12 cellular contexts compared by ENCODE assay signal in genomic region chr2:19038096-19039015, GRCh38.
A peak's percentile ranks its signal among the peaks of the same experiment; 100 is the strongest.
DNase-seq lines count a peak whose midpoint lies in the region; ATAC-seq, FAIRE-seq and TF ChIP-seq lines count a peak whose summit lies in the region.
"Had no signal": no experiment of that assay in that cellular context is flagged by ENCODE, and none has a peak within 500 bp of the region (broad histone marks: within the 10 kb centered on the region; RNA-seq: fewer than 3 reads in every experiment).

No MANE protein-coding gene starts in this region.

- FAIRE-seq in H54 (lab: Jason Lieb, UNC) = peak; percentile 78

- no peaks in the 10 kb centered on the region for H3K9me3 Mint-ChIP-seq in osteocyte (ENCODE audit: unreplicated experiment)
- no peaks in the 10 kb centered on the region for H3K9me3 Mint-ChIP-seq in activated naive CD4-positive, alpha-beta T cell treated with anti-CD3 and anti-CD28 coated beads, Interleukin-2, amount 50 U/mL, for 72 hours
- H3K9me3 Mint-ChIP-seq: activated T-cell treated with anti-CD3 and anti-CD28 coated beads, Interleukin-2, amount 50 U/mL, for 72 hours; stimulated activated naive CD8-positive, alpha-beta T cell treated with anti-CD3 and anti-CD28 coated beads, Interleukin-15, amount 100 ng/mL, for 72 hours had no signal

- H3K36me3 ChIP-seq in fibroblast of lung (ENCODE audit: control insufficient read depth, insufficient read depth, low read length) = no peaks in the 10 kb centered on the region
- H3K36me3 ChIP-seq: lower lobe of right lung had no signal

- peak overlapping the region; percentile 56 for H3K4me2 ChIP-seq in fibroblast of lung (ENCODE audit: extremely low read depth, insufficient read depth, low read length)

- no peaks in the 10 kb centered on the region for H3K79me2 ChIP-seq in fibroblast of lung (ENCODE audit: control insufficient read depth, insufficient read depth, low read length)
- H3K79me2 ChIP-seq: parathyroid adenoma had no signal

- TF ChIP-seq CTCF in fibroblast of lung (conservative IDR thresholded peaks at IDR 0.05 in 1 of 2, IDR thresholded peaks at IDR 0.05 in 1 of 2; ENCODE audit: low read depth in 1 of 2, low read length in 2 of 2) = no peak
- no peak for TF ChIP-seq CTCF in osteocyte (IDR thresholded peaks at IDR 0.05)

- no peak overlapping the region for H3K4me3 Mint-ChIP-seq in osteocyte (ENCODE audit: unreplicated experiment)
- H3K4me3 Mint-ChIP-seq: activated T-cell treated with anti-CD3 and anti-CD28 coated beads, Interleukin-2, amount 50 U/mL, for 72 hours; stimulated activated naive CD8-positive, alpha-beta T cell treated with anti-CD3 and anti-CD28 coated beads, Interleukin-15, amount 100 ng/mL, for 72 hours had no signal

- peak overlapping the region; percentile 57 for H3K27ac ChIP-seq in fibroblast of lung (ENCODE audit: insufficient read depth, low read length)
- H3K27ac ChIP-seq: lower lobe of right lung, parathyroid adenoma had no signal

- H3K9me3 ChIP-seq in fibroblast of lung (ENCODE audit: control insufficient read depth, insufficient read depth, low read depth, low read length) = no peaks in the 10 kb centered on the region
- H3K9me3 ChIP-seq: lower lobe of right lung had no signal

- H3K9ac ChIP-seq in fibroblast of lung (ENCODE audit: insufficient read depth, low read length) = no peak overlapping the region
- H3K9ac ChIP-seq: parathyroid adenoma had no signal

- H2AFZ ChIP-seq in fibroblast of lung (ENCODE audit: low read length) = no peak overlapping the region
- H2AFZ ChIP-seq: parathyroid adenoma had no signal

- H3K4me3 ChIP-seq in fibroblast of lung (replicated peaks in 1 of 4; ENCODE audit: control extremely low read depth in 1 of 4, insufficient read depth in 1 of 4, low read depth in 3 of 4, low read length in 4 of 4) = no peak overlapping the region
- H3K4me3 ChIP-seq: lower lobe of right lung had no signal

- no peaks in the 10 kb centered on the region for H3K27me3 Mint-ChIP-seq in osteocyte (ENCODE audit: unreplicated experiment)
- H3K27me3 Mint-ChIP-seq: stimulated activated naive CD8-positive, alpha-beta T cell treated with anti-CD3 and anti-CD28 coated beads, Interleukin-15, amount 100 ng/mL, for 72 hours had no signal

- peak overlapping the region; percentile 5 for H3K27ac Mint-ChIP-seq in osteocyte (ENCODE audit: unreplicated experiment)
- H3K27ac Mint-ChIP-seq in activated naive CD4-positive, alpha-beta T cell treated with anti-CD3 and anti-CD28 coated beads, Interleukin-2, amount 50 U/mL, for 72 hours = no peak overlapping the region
- H3K27ac Mint-ChIP-seq: activated T-cell treated with anti-CD3 and anti-CD28 coated beads, Interleukin-2, amount 50 U/mL, for 72 hours; stimulated activated naive CD8-positive, alpha-beta T cell treated with anti-CD3 and anti-CD28 coated beads, Interleukin-15, amount 100 ng/mL, for 72 hours had no signal

- peaks cover 31% of the 10 kb centered on the region for H3K4me1 Mint-ChIP-seq in osteocyte (ENCODE audit: unreplicated experiment)
- H3K4me1 Mint-ChIP-seq: stimulated activated naive CD8-positive, alpha-beta T cell treated with anti-CD3 and anti-CD28 coated beads, Interleukin-15, amount 100 ng/mL, for 72 hours had no signal

- intact Hi-C loops in posterior vena cava (cut with DNase I) = loop anchor here in 1 of 2 donors (2.0 kb wide), 1 partner anchor 64 kb away; no protein-coding TSS in a partner anchor

- H3K36me3 Mint-ChIP-seq in osteocyte (ENCODE audit: unreplicated experiment) = no peaks in the 10 kb centered on the region
- no peaks in the 10 kb centered on the region for H3K36me3 Mint-ChIP-seq in activated naive CD4-positive, alpha-beta T cell treated with anti-CD3 and anti-CD28 coated beads, Interleukin-2, amount 50 U/mL, for 72 hours

- no peaks in the 10 kb centered on the region for H4K20me1 ChIP-seq in fibroblast of lung (ENCODE audit: control insufficient read depth, extremely low read depth, insufficient read depth, low read length)

- no peak for TF ChIP-seq POLR2A in H54 (IDR thresholded peaks at IDR 0.05; ENCODE audit: low read depth, low read length)

- DNase-seq in H54 (ENCODE audit: insufficient read length, low spot score) (peak; percentile 9), RKO (ENCODE audit: low spot score) (peak; percentile 15), fibroblast of lung (ENCODE audit: low read depth in 2 of 2) (peak; percentile 68 to 91), osteocyte (ENCODE audit: extremely low spot score, unreplicated experiment) (no peak), posterior vena cava (ENCODE audit: low spot score) (no peak)
- DNase-seq in central memory CD4-positive, alpha-beta T cell = no peak
- DNase-seq in activated naive CD4-positive, alpha-beta T cell treated with anti-CD3 and anti-CD28 coated beads, Interleukin-2, amount 50 U/mL, for 72 hours (ENCODE audit: low spot score in 2 of 2) = no peak
- DNase-seq: activated T-cell treated with anti-CD3 and anti-CD28 coated beads, Interleukin-2, amount 50 U/mL, for 72 hours; lower lobe of right lung; stimulated activated CD4-positive, alpha-beta T cell treated with anti-CD3 and anti-CD28 coated beads, Interleukin-4, amount 100 ng/mL, for 1 hour; stimulated activated naive CD8-positive, alpha-beta T cell treated with anti-CD3 and anti-CD28 coated beads, Interleukin-15, amount 100 ng/mL, for 72 hours had no signal

- H3K27me3 ChIP-seq in fibroblast of lung (ENCODE audit: control insufficient read depth, insufficient read depth, low read length) = no peaks in the 10 kb centered on the region

- no peak for ATAC-seq in activated naive CD4-positive, alpha-beta T cell treated with anti-CD3 and anti-CD28 coated beads, Interleukin-2, amount 50 U/mL, for 72 hours
- ATAC-seq: activated T-cell treated with anti-CD3 and anti-CD28 coated beads, Interleukin-2, amount 50 U/mL, for 72 hours; stimulated activated naive CD8-positive, alpha-beta T cell treated with anti-CD3 and anti-CD28 coated beads, Interleukin-15, amount 100 ng/mL, for 72 hours had no signal

- peaks cover 13% of the 10 kb centered on the region for H3K4me1 ChIP-seq in fibroblast of lung (ENCODE audit: control insufficient read depth, extremely low read depth, insufficient read depth, low read length)
- H3K4me1 ChIP-seq: parathyroid adenoma had no signal

Comparison
In these comparisons a context has a peak if more than half of its experiments do, and no peak if none do; other contexts are left out.
1. DNase-seq: peak in H54 (single experiment), RKO (single experiment) and fibroblast of lung (2 of 2); none in osteocyte (single experiment), central memory CD4-positive, alpha-beta T cell (single experiment), activated naive CD4-positive, alpha-beta T cell treated with anti-CD3 and anti-CD28 coated beads, Interleukin-2, amount 50 U/mL, for 72 hours (0 of 2) and posterior vena cava (single experiment).